32 cellular contexts compared by ENCODE assay signal in the genomic region with DNA sequence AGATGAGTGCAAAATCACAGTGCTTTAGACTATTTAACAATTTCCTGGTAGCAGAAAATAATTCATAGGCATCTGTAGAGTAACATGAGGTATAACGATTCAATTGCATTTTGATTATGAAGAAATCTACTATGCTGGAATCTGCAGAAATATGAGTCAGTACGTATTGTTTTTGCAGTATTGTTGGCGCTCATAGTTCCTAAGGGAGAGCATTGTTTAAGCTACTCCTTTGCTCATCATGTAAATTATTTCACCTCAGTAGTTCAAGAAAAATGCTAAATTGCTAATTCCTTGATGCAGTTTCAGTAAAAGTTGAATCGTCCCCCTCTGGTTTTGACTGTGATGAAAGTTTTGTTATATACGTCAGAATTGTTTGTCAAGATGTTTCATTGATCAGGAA.
"Had no signal": no experiment of that assay in that cellular context is flagged by ENCODE, and none has a peak within 500 bp of the region (broad histone marks: within the 10 kb centered on the region; RNA-seq: fewer than 3 reads in every experiment).

No MANE protein-coding gene starts in this region.

- H3K4me2 ChIP-seq: KMS-11 had no signal

- FAIRE-seq: RCC 7860 had no signal

- H3K27ac Mint-ChIP-seq: activated B cell treated with CpG ODN at 0.5 μM for 24 hours; activated CD4-positive, alpha-beta memory T cell treated with anti-CD3 and anti-CD28 coated beads for 36 hours; activated naive CD4-positive, alpha-beta T cell treated with anti-CD3 and anti-CD28 coated beads for 36 hours; activated naive CD4-positive, alpha-beta T cell treated with anti-CD3 and anti-CD28 coated beads, Interleukin-2, amount 50 U/mL, for 72 hours; activated T-helper 1 cell treated with anti-CD3 and anti-CD28 coated beads, Interleukin-12 subunit alpha, Interleukin-12 subunit beta, Interleukin-2, Interleukin-4 antibody, amounts not matched to agents 30 ng/mL and 10 ng/mL and 1 ng/mL, durations not matched to agents 14 hours and 24 hours and 36 hours had no signal

- H3K4me3 ChIP-seq: adrenal gland, breast epithelium had no signal

- DNase-seq: activated B cell treated with CpG ODN at 0.5 μM for 24 hours; activated CD4-positive, alpha-beta memory T cell treated with anti-CD3 and anti-CD28 coated beads for 36 hours; activated CD4-positive, alpha-beta T cell treated with anti-CD3 and anti-CD28 coated beads for 4 hours; activated CD4-positive, alpha-beta T cell treated with anti-CD3 and anti-CD28 coated beads, Interleukin-2, amount 50 U/mL, for 1 hour; activated CD4-positive, CD25-positive, alpha-beta regulatory T cell treated with anti-CD3 and anti-CD28 coated beads, Interleukin-2, amount 50 U/mL, for 72 hours; activated CD8-positive, alpha-beta memory T cell treated with anti-CD3 and anti-CD28 coated beads, Interleukin-2, amount 50 U/mL, for 4 hours; activated gamma-delta T cell treated with Interleukin-2 at 50 U/mL for 16 hours; activated naive CD4-positive, alpha-beta T cell treated with anti-CD3 and anti-CD28 coated beads for 36 hours; activated T-cell treated with anti-CD3 and anti-CD28 coated beads for 4 hours; activated T-cell treated with anti-CD3 and anti-CD28 coated beads, Interleukin-2, amount 50 U/mL, for 4 hours; adrenal gland; anterior cingulate cortex; caudate nucleus; cerebellar nuclear complex; NCI-H1092 treated with DMSO at 0.1 percent for 48 hours; NCI-H1417; NCI-H146; NCI-H187; NCI-H2029 treated with DMSO at 0.1 percent for 48 hours; NCI-H226; NCI-H524 treated with DMSO at 0.1 percent for 48 hours; Right ventricle myocardium superior; SW 1271; T-helper 1 cell; T-helper 2 cell; T-helper 9 cell had no signal

- H3K9ac ChIP-seq: KMS-11 had no signal

- H3K4me1 Mint-ChIP-seq: activated B cell treated with CpG ODN at 0.5 μM for 24 hours had no signal

- H3K4me1 ChIP-seq: adrenal gland, breast epithelium had no signal

- H3K27me3 Mint-ChIP-seq: activated B cell treated with CpG ODN at 0.5 μM for 24 hours had no signal

- H3K27me3 ChIP-seq: adrenal gland, breast epithelium had no signal

- H3K27ac ChIP-seq: adrenal gland, breast epithelium, KMS-11, VCaP had no signal

- H3K9me3 ChIP-seq: adrenal gland, breast epithelium had no signal

- H3K4me3 Mint-ChIP-seq: activated B cell treated with CpG ODN at 0.5 μM for 24 hours; activated CD4-positive, alpha-beta memory T cell treated with anti-CD3 and anti-CD28 coated beads for 36 hours; activated naive CD4-positive, alpha-beta T cell treated with anti-CD3 and anti-CD28 coated beads for 36 hours; activated T-cell treated with anti-CD3 and anti-CD28 coated beads, Interleukin-2, amount 50 U/mL, for 4 hours; activated T-helper 1 cell treated with anti-CD3 and anti-CD28 coated beads, Interleukin-12 subunit alpha, Interleukin-12 subunit beta, Interleukin-2, Interleukin-4 antibody, amounts not matched to agents 30 ng/mL and 10 ng/mL and 1 ng/mL, durations not matched to agents 14 hours and 24 hours and 36 hours had no signal

- H3K36me3 Mint-ChIP-seq: activated CD4-positive, alpha-beta memory T cell treated with anti-CD3 and anti-CD28 coated beads for 36 hours; activated naive CD4-positive, alpha-beta T cell treated with anti-CD3 and anti-CD28 coated beads, Interleukin-2, amount 50 U/mL, for 72 hours had no signal

- H3K9me3 Mint-ChIP-seq: activated naive CD4-positive, alpha-beta T cell treated with anti-CD3 and anti-CD28 coated beads, Interleukin-2, amount 50 U/mL, for 72 hours had no signal

- H3K36me3 ChIP-seq: adrenal gland, breast epithelium had no signal
